Comparison of ENCODE assay signal across 8 cellular contexts in the genomic region with DNA sequence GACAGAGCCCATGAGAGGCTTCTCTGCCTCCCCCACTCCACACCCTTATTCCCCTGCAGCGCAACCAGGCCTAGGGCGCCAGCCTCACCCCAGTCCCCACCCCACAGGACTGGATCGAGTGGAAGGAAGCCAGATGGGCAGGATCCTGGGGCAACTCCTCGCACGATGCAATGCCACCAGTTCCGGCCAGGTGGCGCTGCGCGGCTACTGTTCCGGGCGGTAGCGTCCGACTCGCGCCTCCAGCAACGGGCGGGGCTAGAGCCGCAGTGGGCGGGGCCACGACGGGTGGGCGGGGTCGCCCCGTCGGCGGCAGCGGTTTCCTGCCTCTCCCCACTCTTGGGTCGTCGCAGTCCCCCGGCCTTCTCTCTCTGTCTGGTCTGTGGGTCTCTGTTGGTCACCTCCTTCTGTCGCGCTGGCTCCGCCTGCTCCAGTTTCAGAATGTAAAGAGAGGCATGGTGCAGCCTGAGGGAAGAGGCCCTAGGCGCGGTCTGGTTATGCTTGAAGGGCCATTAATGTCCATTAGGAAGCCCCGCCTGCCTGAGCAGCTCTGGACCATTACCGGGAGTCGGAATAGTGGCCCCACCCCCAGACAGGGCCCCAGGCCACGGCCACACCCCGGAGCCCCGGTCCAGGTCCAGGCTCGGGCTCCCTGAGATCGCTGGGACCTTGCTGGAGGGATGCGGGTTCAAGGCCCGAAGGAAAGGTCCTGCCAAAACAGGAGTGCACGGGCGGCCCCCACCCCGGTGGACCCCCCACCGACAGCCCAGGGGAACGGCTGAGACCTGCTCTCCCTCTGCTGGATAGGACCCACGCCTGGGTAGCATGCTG. TPM values are rescaled to one million over a fixed set of nuclear protein-coding genes. Genes with fewer than 3 reads are reported as not detected.
DNase-seq lines count a peak whose midpoint lies in the region; ATAC-seq, FAIRE-seq and TF ChIP-seq lines count a peak whose summit lies in the region.

No MANE protein-coding gene starts in this region.

- peaks cover 4% of the 10 kb centered on the region for H3K27me3 Mint-ChIP-seq in activated naive CD8-positive, alpha-beta T cell

- no peaks in the 10 kb centered on the region for H3K9me3 Mint-ChIP-seq in activated naive CD8-positive, alpha-beta T cell (ENCODE audit: low read depth)

- FAIRE-seq in pancreas (lab: Jason Lieb, UNC), result no peak

- no peaks in the 10 kb centered on the region for H3K9me3 ChIP-seq in cardiac muscle cell (ENCODE audit: low read depth)
- no peaks in the 10 kb centered on the region for H3K9me3 ChIP-seq in pancreas
- H3K9me3 ChIP-seq in tibial artery, result no peaks in the 10 kb centered on the region

- peak overlapping the region; percentile 67 for H3K4me3 Mint-ChIP-seq in activated naive CD8-positive, alpha-beta T cell

- TF ChIP-seq CTCF in cardiac muscle cell (IDR thresholded peaks at IDR 0.05; ENCODE audit: low read depth, low read length) (peak; percentile 89), pancreas (IDR thresholded peaks at IDR 0.05) (peak; percentile 93 to 95 (median 94)), tibial artery (IDR thresholded peaks at IDR 0.05) (peak; percentile 96 to 98)

- no peaks in the 10 kb centered on the region for H3K36me3 ChIP-seq in cardiac muscle cell
- H3K36me3 ChIP-seq in pancreas, result no peaks in the 10 kb centered on the region
- no peaks in the 10 kb centered on the region for H3K36me3 ChIP-seq in tibial artery

- 12 to 14% methylated on average over 49 to 51 of the region's 51 CpGs for WGBS in pancreas, 2 donors

- no peak overlapping the region for H3K27ac Mint-ChIP-seq in activated naive CD8-positive, alpha-beta T cell

- peaks cover 24% of the 10 kb centered on the region for H3K4me1 Mint-ChIP-seq in activated naive CD8-positive, alpha-beta T cell (ENCODE audit: low read depth)

- H3K4me3 ChIP-seq in cardiac muscle cell, result no peak overlapping the region
- peak overlapping the region in 2 of 4 donors; percentile 34 to 36 for H3K4me3 ChIP-seq in pancreas
- peak overlapping the region; percentile 33 to 43 for H3K4me3 ChIP-seq in tibial artery

- H3K4me1 ChIP-seq in cardiac muscle cell (ENCODE audit: low read depth), result peaks cover 7% of the 10 kb centered on the region
- peaks cover 0 to 10% (median 4%) of the 10 kb centered on the region in 3 donors for H3K4me1 ChIP-seq in pancreas
- H3K4me1 ChIP-seq in tibial artery, result peaks cover 0 to 58% (median 49%) of the 10 kb centered on the region in 4 donors

- H3K27ac ChIP-seq in cardiac muscle cell (no peak overlapping the region), pancreas (peak overlapping the region in 2 of 4 donors; percentile 13 to 44), tibial artery (peak overlapping the region; percentile 53 to 67)

- intact Hi-C loops in pancreas (cut with DNase I) (loop anchor here in 1 of 3 donors (5.0 kb wide), 1 partner anchor 119 kb away; no protein-coding TSS in a partner anchor), tibial artery (cut with DNase I; ENCODE audit: low total_unique reads) (loop anchor here (5.0 kb wide), 1 partner anchor 119 kb away; no protein-coding TSS in a partner anchor)

- no peaks in the 10 kb centered on the region for H3K36me3 Mint-ChIP-seq in activated naive CD8-positive, alpha-beta T cell

- ATAC-seq in GM21717 (IDR thresholded peaks at IDR 0.05; ENCODE audit: unreplicated experiment), result peak; percentile 74
- peak; percentile 87 to 96 (median 92) for ATAC-seq in pancreas

- peaks cover 39% of the 10 kb centered on the region for H3K27me3 ChIP-seq in cardiac muscle cell
- peaks cover 0 to 7% (median 0%) of the 10 kb centered on the region in 4 donors for H3K27me3 ChIP-seq in pancreas
- peaks cover 0 to 38% of the 10 kb centered on the region in 2 donors for H3K27me3 ChIP-seq in tibial artery

- DNase-seq in DMS153 treated with DMSO at 0.1 percent for 48 hours (lab: John Stamatoyannopoulos, UW; ENCODE audit: unreplicated experiment) (peak; percentile 88), M059J (ENCODE audit: low read depth) (peak; percentile 81), SKM-1 (lab: John Stamatoyannopoulos, UW; ENCODE audit: unreplicated experiment) (peak; percentile 65), cardiac muscle cell (ENCODE audit: low read depth in 1 of 2, low spot score in 1 of 2) (peak; percentile 90 to 92), pancreas (peak; percentile 86 to 99 (median 97)), tibial artery (peak; percentile 88 to 94)

RNA-seq across cellular contexts. Expression of gene NHERF2, which starts 3.4 kb away (rescaled TPM):
- 143 and 175 TPM in 2 replicates for total RNA-seq in M059J (2014; rRNA removed; shearing (Covaris generic))
- 33.0 and 34.7 TPM in 2 replicates for total RNA-seq in cardiac muscle cell
- polyA plus RNA-seq in cardiac muscle cell, result 37.4 and 50.7 TPM in 2 replicates
- 10 to 100 TPM; 14.7 to 28.9 (median 23.0) TPM for total RNA-seq in pancreas
- 100 to 1,000 TPM in 1 of 2 donors, 10 to 100 TPM in 1; 60.7 to 144 TPM for polyA plus RNA-seq in pancreas

RNA-seq across cellular contexts. Expression of gene NPW, which starts 3.7 kb away (rescaled TPM):
- total RNA-seq in M059J (2014; rRNA removed; shearing (Covaris generic)), result 0.12 TPM in 1 of 2 replicates, not detected in the other
- 3.3 and 16.2 TPM in 2 replicates for total RNA-seq in cardiac muscle cell
- polyA plus RNA-seq in cardiac muscle cell, result 13.4 and 38.6 TPM in 2 replicates
- 1 to 10 TPM in 2 of 6 donors, under 1 TPM in 4; 0.43 to 1.9 (median 0.50) TPM for total RNA-seq in pancreas
- polyA plus RNA-seq in pancreas, result 1 to 10 TPM; 1.3 to 2.7 TPM

RNA-seq across cellular contexts. Expression of gene ZNF598, which starts 13.7 kb away (rescaled TPM):
- 21.3 and 23.9 TPM in 2 replicates for total RNA-seq in M059J (2014; rRNA removed; shearing (Covaris generic))
- total RNA-seq in cardiac muscle cell (35.6 and 50.4 TPM in 2 replicates), pancreas (10 to 100 TPM; 26.0 to 93.6 (median 42.4) TPM)
- polyA plus RNA-seq in cardiac muscle cell (28.8 and 34.5 TPM in 2 replicates), pancreas (10 to 100 TPM; 71.0 to 73.5 TPM)

RNA-seq across cellular contexts. Expression of gene NTHL1, which starts 24.3 kb away (rescaled TPM):
- 22.7 and 35.6 TPM in 2 replicates for total RNA-seq in M059J (2014; rRNA removed; shearing (Covaris generic))
- total RNA-seq in cardiac muscle cell, result 61.1 and 61.3 TPM in 2 replicates
- polyA plus RNA-seq in cardiac muscle cell, result 51.3 and 62.7 TPM in 2 replicates
- 10 to 100 TPM in 1 of 6 donors, 1 to 10 TPM in 5; 5.2 to 10.4 (median 8.4) TPM for total RNA-seq in pancreas
- polyA plus RNA-seq in pancreas, result 10 to 100 TPM; 22.1 to 22.8 TPM

RNA-seq across cellular contexts. Expression of gene TSC2, which starts 24.5 kb away (rescaled TPM):
- total RNA-seq in M059J (2014; rRNA removed; shearing (Covaris generic)), result 29.7 and 31.2 TPM in 2 replicates
- total RNA-seq in cardiac muscle cell, result 103 and 152 TPM in 2 replicates
- polyA plus RNA-seq in cardiac muscle cell, result 123 and 142 TPM in 2 replicates
- total RNA-seq in pancreas, result 10 to 100 TPM; 51.0 to 91.7 (median 77.6) TPM
- 100 to 1,000 TPM; 119 to 172 TPM for polyA plus RNA-seq in pancreas
